ENCODE assay signal across 17 cellular contexts in genomic region chrX:115533485-115533884, GRCh38. TPM values are rescaled to one million over a fixed set of nuclear protein-coding genes. Genes with fewer than 3 reads are reported as not detected.
A peak's percentile ranks its signal among the peaks of the same experiment; 100 is the strongest.
DNase-seq lines count a peak whose midpoint lies in the region; ATAC-seq and TF ChIP-seq lines count a peak whose summit lies in the region.
"Had no signal": no experiment of that assay in that cellular context is flagged by ENCODE, and none has a peak within 500 bp of the region (broad histone marks: within the 10 kb centered on the region; RNA-seq: fewer than 3 reads in every experiment).

No MANE protein-coding gene starts in this region.

- H3K4me3 Mint-ChIP-seq in naive thymus-derived CD4-positive, alpha-beta T cell, result no peak overlapping the region
- no peak overlapping the region for H3K4me3 Mint-ChIP-seq in immature natural killer cell
- H3K4me3 Mint-ChIP-seq: activated naive CD8-positive, alpha-beta T cell; stimulated activated naive CD8-positive, alpha-beta T cell treated with anti-CD3 and anti-CD28 coated beads, Interleukin-15, Interleukin-2, amounts not matched to agents 100 ng/mL and 50 ng/mL, for 24 hours had no signal

- peak overlapping the region; percentile 27; the same call in 1 of the 2 replicates for H3K4me2 ChIP-seq in PC-9

- no peaks in the 10 kb centered on the region for H3K79me2 ChIP-seq in PC-9 (ENCODE audit: low read depth)

- H3K9me3 ChIP-seq in PC-9 (ENCODE audit: insufficient read depth, low read depth), result no peaks in the 10 kb centered on the region
- H3K9me3 ChIP-seq in naive thymus-derived CD4-positive, alpha-beta T cell (ENCODE audit: control insufficient read depth in 2 of 3, low read length in 3 of 3), result no peaks in the 10 kb centered on the region
- H3K9me3 ChIP-seq: spleen, uterus had no signal

- no peaks in the 10 kb centered on the region for H3K4me1 Mint-ChIP-seq in naive thymus-derived CD4-positive, alpha-beta T cell
- no peaks in the 10 kb centered on the region for H3K4me1 Mint-ChIP-seq in immature natural killer cell

- BruUV-seq in PC-9 (replicated peaks; lab: Mats Ljungman, UMichigan), result no TSS peak

- no peaks in the 10 kb centered on the region for H3K36me3 ChIP-seq in PC-9 (ENCODE audit: low read depth)
- H3K36me3 ChIP-seq in naive thymus-derived CD4-positive, alpha-beta T cell (ENCODE audit: control insufficient read depth in 2 of 3, insufficient read depth in 3 of 3, low read length in 3 of 3), result no peaks in the 10 kb centered on the region
- H3K36me3 ChIP-seq: spleen, uterus had no signal

- H3K27me3 Mint-ChIP-seq in naive thymus-derived CD4-positive, alpha-beta T cell, result no peaks in the 10 kb centered on the region
- H3K27me3 Mint-ChIP-seq in immature natural killer cell (ENCODE audit: low read depth in 3 of 3), result peaks cover 0 to 14% (median 3%) of the 10 kb centered on the region in 3 donors
- H3K27me3 Mint-ChIP-seq: activated naive CD8-positive, alpha-beta T cell had no signal

- H3K9me3 Mint-ChIP-seq in naive thymus-derived CD4-positive, alpha-beta T cell, result no peaks in the 10 kb centered on the region
- no peaks in the 10 kb centered on the region for H3K9me3 Mint-ChIP-seq in immature natural killer cell
- H3K9me3 Mint-ChIP-seq: stimulated activated naive CD8-positive, alpha-beta T cell treated with anti-CD3 and anti-CD28 coated beads, Interleukin-15, Interleukin-2, amounts not matched to agents 100 ng/mL and 50 ng/mL, for 24 hours had no signal

- H3K27ac Mint-ChIP-seq in naive thymus-derived CD4-positive, alpha-beta T cell, result no peak overlapping the region
- H3K27ac Mint-ChIP-seq in immature natural killer cell, result no peak overlapping the region
- H3K27ac Mint-ChIP-seq: activated naive CD8-positive, alpha-beta T cell; stimulated activated naive CD8-positive, alpha-beta T cell treated with anti-CD3 and anti-CD28 coated beads, Interleukin-15, Interleukin-2, amounts not matched to agents 100 ng/mL and 50 ng/mL, for 24 hours had no signal

- no peaks in the 10 kb centered on the region for H3K9me2 ChIP-seq in PC-9 (ENCODE audit: insufficient read depth)

- no peak overlapping the region for H2AFZ ChIP-seq in PC-9

- intact Hi-C loops in PC-9 (cut with micrococcal nuclease; ENCODE audit: unreplicated experiment), result no loop called here
- intact Hi-C loops in naive thymus-derived CD4-positive, alpha-beta T cell (cut with micrococcal nuclease), result no loop called here

- H3K27me3 ChIP-seq in PC-9 (ENCODE audit: insufficient read depth, low read depth), result no peaks in the 10 kb centered on the region
- H3K27me3 ChIP-seq in naive thymus-derived CD4-positive, alpha-beta T cell (ENCODE audit: control insufficient read depth in 2 of 2, insufficient read depth in 2 of 2, low read length in 2 of 2), result no peaks in the 10 kb centered on the region
- H3K27me3 ChIP-seq: uterus had no signal

- ATAC-seq in GM18873 (IDR thresholded peaks at IDR 0.05; ENCODE audit: low FRiP score, unreplicated experiment), result no peak
- ATAC-seq in naive thymus-derived CD4-positive, alpha-beta T cell, result no peak

- no peaks in the 10 kb centered on the region for H3F3A ChIP-seq in PC-9 (ENCODE audit: insufficient read depth, low read depth)

- no peaks in the 10 kb centered on the region for H3K36me3 Mint-ChIP-seq in naive thymus-derived CD4-positive, alpha-beta T cell
- no peaks in the 10 kb centered on the region for H3K36me3 Mint-ChIP-seq in immature natural killer cell
- H3K36me3 Mint-ChIP-seq: activated naive CD8-positive, alpha-beta T cell had no signal

- no peak overlapping the region for H3K4me3 ChIP-seq in PC-9
- no peak overlapping the region for H3K4me3 ChIP-seq in naive thymus-derived CD4-positive, alpha-beta T cell (ENCODE audit: low read length)
- H3K4me3 ChIP-seq: spleen, uterus had no signal

- TF ChIP-seq CTCF in PC-9 (conservative IDR thresholded peaks at IDR 0.05), result no peak

- POLR2A ChIA-PET in PC-9 (lab: Charles Lee; ENCODE audit: unreplicated experiment), result interaction anchor here (0.6 kb wide), 1 partner anchor 49 kb away, joined by 6 read pairs; no protein-coding TSS in a partner anchor
- POLR2A ChIA-PET in naive thymus-derived CD4-positive, alpha-beta T cell (lab: Charles Lee), result no interaction called here

- CTCF ChIA-PET in PC-9 (lab: Charles Lee), result no interaction called here
- CTCF ChIA-PET in naive thymus-derived CD4-positive, alpha-beta T cell (lab: Charles Lee), result no interaction called here

- H3K27ac ChIP-seq in PC-9, result no peak overlapping the region; the same call in 1 of the 2 replicates
- H3K27ac ChIP-seq in naive thymus-derived CD4-positive, alpha-beta T cell (ENCODE audit: low read depth, low read length), result no peak overlapping the region
- H3K27ac ChIP-seq: spleen, uterus had no signal

- H4K20me1 ChIP-seq in PC-9 (ENCODE audit: insufficient read depth), result no peaks in the 10 kb centered on the region

- DNase-seq in AG20443 (ENCODE audit: low spot score) (peak; percentile 33), PC-9 (peak in 1 of 2 experiments; percentile 57), fibroblast of peridontal ligament (ENCODE audit: extremely low read depth) (peak; percentile 88), renal cortical epithelial cell (ENCODE audit: low read depth) (peak; percentile 36), immature natural killer cell (no peak)
- no peak for DNase-seq in activated CD4-positive, CD25-positive, alpha-beta regulatory T cell (lab: John Stamatoyannopoulos, UW)
- no peak for DNase-seq in naive thymus-derived CD4-positive, alpha-beta T cell
- DNase-seq: activated CD4-positive, alpha-beta T cell treated with anti-CD3 and anti-CD28 coated beads, Interleukin-2, amount 50 U/mL, for 1 hour; activated T-cell treated with anti-CD3 and anti-CD28 coated beads, Interleukin-2, amount 50 U/mL, for 1 hour; caudate nucleus; NCI-H1694; OCI-M1; spleen; uterus had no signal

- no peaks in the 10 kb centered on the region for H3K4me1 ChIP-seq in PC-9 (replicated peaks; ENCODE audit: insufficient read depth)
- no peaks in the 10 kb centered on the region for H3K4me1 ChIP-seq in naive thymus-derived CD4-positive, alpha-beta T cell (ENCODE audit: control insufficient read depth in 2 of 2, insufficient read depth in 2 of 2, low read length in 2 of 2)
- H3K4me1 ChIP-seq: spleen, uterus had no signal

RNA-seq across cellular contexts. Expression of gene PLS3, which starts 27.5 kb away (rescaled TPM):
- total RNA-seq in PC-9 (2021), result 221 and 257 TPM in 2 replicates
- total RNA-seq in renal cortical epithelial cell, result 285 and 399 TPM in 2 replicates
- total RNA-seq in naive thymus-derived CD4-positive, alpha-beta T cell, result 1 to 10 TPM in 1 of 5 experiments, under 1 TPM in 2, not detected in 2; 0.16 to 2.4 (median 0.27) TPM
- not detected for polyA plus RNA-seq in naive thymus-derived CD4-positive, alpha-beta T cell
- polyA plus RNA-seq in immature natural killer cell, result 1 to 10 TPM in 2 of 3 donors, not detected in 1; 1.1 to 2.4 TPM

Comparison
In these comparisons a context has a peak if more than half of its experiments do, and no peak if none do; other contexts are left out.
1. DNase-seq: peak in AG20443 (single experiment), fibroblast of peridontal ligament (single experiment) and renal cortical epithelial cell (single experiment); none in activated CD4-positive, CD25-positive, alpha-beta regulatory T cell (0 of 4), naive thymus-derived CD4-positive, alpha-beta T cell (0 of 9) and immature natural killer cell (0 of 3).
2. RNA of gene PLS3, which starts 27.5 kb away (total RNA-seq): 285 to 399 TPM in renal cortical epithelial cell and 221 to 257 TPM in PC-9; 0.16 to 2.4 TPM in naive thymus-derived CD4-positive, alpha-beta T cell; every median in the first group is over 10 times any median in the second.